In the genomic region with DNA sequence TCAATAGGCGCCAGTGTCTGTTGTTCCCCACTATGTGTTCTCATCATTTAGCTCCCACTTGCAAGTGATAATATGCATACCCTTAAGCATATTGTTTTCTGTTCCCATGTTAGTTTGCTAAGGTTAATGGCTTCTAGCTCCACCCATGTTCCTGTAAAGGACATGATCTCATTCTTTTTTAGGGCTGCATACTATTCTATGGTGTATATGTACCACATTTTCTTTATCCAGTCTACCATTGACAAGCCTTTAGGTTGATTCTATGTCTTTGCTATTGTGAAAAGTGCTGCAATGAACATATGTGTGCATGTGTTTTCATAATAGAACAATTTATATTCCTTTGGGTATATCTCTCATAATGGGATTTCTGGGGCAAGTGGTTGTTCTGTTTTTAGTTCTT, we compare ENCODE assay signal across 33 cellular contexts.
"Had no signal": no experiment of that assay in that cellular context is flagged by ENCODE, and none has a peak within 500 bp of the region (broad histone marks: within the 10 kb centered on the region; RNA-seq: fewer than 3 reads in every experiment).

No MANE protein-coding gene starts in this region.

- H3K4me1 ChIP-seq: adrenal gland, ascending aorta, body of pancreas, breast epithelium had no signal

- DNase-seq: activated effector memory CD4-positive, alpha-beta T cell treated with anti-CD3 and anti-CD28 coated beads, Interleukin-2, amount 50 U/mL, for 16 hours; activated effector memory CD4-positive, alpha-beta T cell treated with Interleukin-2 at 50 U/mL for 16 hours; activated gamma-delta T cell; activated gamma-delta T cell treated with Interleukin-2 at 50 U/mL for 16 hours; activated naive CD4-positive, alpha-beta T cell; activated naive CD4-positive, alpha-beta T cell treated with anti-CD3 and anti-CD28 coated beads for 36 hours; activated naive CD4-positive, alpha-beta T cell treated with anti-CD3 and anti-CD28 coated beads, Interleukin-2, amount 10 ng/mL, durations not matched to agents 7 days and 5 days; activated naive CD4-positive, alpha-beta T cell treated with anti-CD3 and anti-CD28 coated beads, Interleukin-2, amount 50 U/mL, for 16 hours; activated naive CD4-positive, alpha-beta T cell treated with Interleukin-2 at 50 U/mL for 16 hours; activated naive CD8-positive, alpha-beta T cell treated with anti-CD3 and anti-CD28 coated beads for 36 hours; activated naive CD8-positive, alpha-beta T cell treated with anti-CD3 and anti-CD28 coated beads, Interleukin-2, amount 10 ng/mL, durations not matched to agents 7 days and 5 days; activated naive CD8-positive, alpha-beta T cell treated with anti-CD3 and anti-CD28 coated beads, Interleukin-2, amount 50 U/mL, for 24 hours; activated T-cell treated with anti-CD3 and anti-CD28 coated beads, Interleukin-2, amount 50 U/mL, for 24 hours; activated T-cell treated with anti-CD3 and anti-CD28 coated beads, Interleukin-2, amount 50 U/mL, for 4 hours; activated T-cell treated with anti-CD3 and anti-CD28 coated beads, Interleukin-2, amount 50 U/mL, for 48 hours; activated T-cell treated with anti-CD3 and anti-CD28 coated beads, Interleukin-2, amount 50 U/mL, for 72 hours; adrenal gland; amniotic stem cell; amygdala; anterior cingulate cortex; aorta; body of pancreas; brain microvascular endothelial cell; caudate nucleus; central memory CD4-positive, alpha-beta T cell; cerebellar nuclear complex had no signal

- H3K4me3 ChIP-seq: adrenal gland, ascending aorta, body of pancreas, breast epithelium, cardiac muscle cell had no signal

- H3K27ac ChIP-seq: adrenal gland, ascending aorta, body of pancreas, brain microvascular endothelial cell, breast epithelium, cardiac muscle cell had no signal

- H3K9me3 ChIP-seq: adrenal gland, ascending aorta, body of pancreas, breast epithelium had no signal

- ATAC-seq: activated naive CD4-positive, alpha-beta T cell treated with anti-CD3 and anti-CD28 coated beads, Interleukin-2, amount 50 U/mL, for 72 hours; activated naive CD8-positive, alpha-beta T cell treated with anti-CD3 and anti-CD28 coated beads, Interleukin-2, amount 50 U/mL, for 24 hours; activated T-cell treated with anti-CD3 and anti-CD28 coated beads, Interleukin-2, amount 50 U/mL, for 4 hours; activated T-cell treated with anti-CD3 and anti-CD28 coated beads, Interleukin-2, amount 50 U/mL, for 72 hours; activated T-helper 17 cell treated with anti-CD3 and anti-CD28 coated beads, Interleukin-2, amount 50 U/mL, for 72 hours; body of pancreas had no signal

- H3K27me3 ChIP-seq: adrenal gland, ascending aorta, body of pancreas, brain microvascular endothelial cell, breast epithelium, cardiac muscle cell had no signal

- H3K36me3 ChIP-seq: adrenal gland, ascending aorta, brain microvascular endothelial cell, breast epithelium, cardiac muscle cell had no signal

- FAIRE-seq: astrocyte, bronchial epithelial cell had no signal
